Comparison of ENCODE assay signal across 1 cellular context in the genomic region with DNA sequence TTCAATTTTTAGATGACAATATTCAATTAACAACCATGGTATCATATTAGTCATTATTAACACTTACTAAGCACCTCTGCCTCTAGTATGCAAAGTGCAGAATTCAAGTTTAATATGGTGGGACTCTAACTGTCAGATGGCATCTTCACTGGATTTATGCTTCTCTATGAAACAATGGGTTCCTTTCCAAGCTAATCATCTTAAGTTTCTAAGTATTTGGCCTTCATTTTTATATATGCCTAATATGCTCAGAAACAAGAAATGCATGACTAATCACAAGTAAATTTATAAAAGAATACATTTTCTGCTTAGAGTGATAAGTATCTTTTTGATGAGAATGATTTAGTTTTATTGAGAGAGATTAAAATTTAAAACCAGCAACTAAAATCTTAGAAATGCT.
TF ChIP-seq lines count a peak whose summit lies in the region.

No MANE protein-coding gene starts in this region.

TF ChIP-seq in SK-N-SH treated with all-trans-retinoic acid at 6 μM for 48 hours, 23 proteins besides CTCF, POLR2A, EP300 and RAD21:
- TF ChIP-seq PATZ1 (CRISPR knock-in tag; IDR thresholded peaks at IDR 0.05; ENCODE audit: borderline replicate concordance) (no peak), ISL1 (CRISPR knock-in tag; IDR thresholded peaks at IDR 0.05) (peak; percentile 60)
TF ChIP-seq in SK-N-SH treated with all-trans-retinoic acid at 6 μM for 48 hours: peak in this region for 1.
